7 cellular contexts compared by ENCODE assay signal in the genomic region with DNA sequence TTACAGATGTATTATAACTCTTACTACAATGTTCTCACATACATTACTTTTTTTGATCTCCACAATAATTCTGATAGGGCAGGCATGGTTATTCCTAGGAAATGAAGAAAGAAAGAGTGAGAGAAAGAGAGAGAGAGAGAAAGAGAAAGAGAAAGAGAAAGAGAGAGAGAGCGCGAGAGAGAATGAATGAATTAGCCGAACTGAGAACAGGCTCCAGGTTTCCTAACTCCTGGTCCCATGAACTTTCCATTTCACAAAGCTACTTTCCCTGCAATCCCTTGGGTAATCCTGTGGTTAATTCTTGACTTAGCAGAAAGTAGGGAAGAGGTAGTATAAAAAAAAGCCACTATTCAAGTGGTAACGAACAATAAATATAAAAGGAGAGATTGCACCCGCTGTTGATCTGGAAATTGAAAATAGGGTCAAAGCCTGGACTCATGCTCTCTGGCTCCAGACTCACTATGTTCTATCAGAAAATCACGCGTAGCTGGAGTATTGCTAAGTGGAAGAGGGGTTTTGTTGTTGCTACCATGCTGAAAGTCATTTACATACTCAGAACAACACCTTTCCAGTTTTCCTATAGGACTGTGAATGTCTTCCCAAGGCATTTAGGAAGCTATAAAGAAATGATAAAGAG.
"Had no signal": no experiment of that assay in that cellular context is flagged by ENCODE, and none has a peak within 500 bp of the region (broad histone marks: within the 10 kb centered on the region; RNA-seq: fewer than 3 reads in every experiment).

No MANE protein-coding gene starts in this region.

- H3K4me3 Mint-ChIP-seq: GM23338, IgD-negative memory B cell had no signal

- H3K4me3 ChIP-seq: GM23338, HAP-1 had no signal

- H3K9me3 ChIP-seq: HAP-1 had no signal

- H3K4me2 ChIP-seq: GM23338 had no signal

- H3K9me3 Mint-ChIP-seq: GM23338 had no signal

- H3K36me3 Mint-ChIP-seq: IgD-negative memory B cell had no signal

- H2AFZ ChIP-seq: GM23338 had no signal

- FAIRE-seq: H1, H54, HTR-8/SVneo had no signal

- ATAC-seq: GM23338, HCT116 had no signal

- H3K36me3 ChIP-seq: HAP-1 had no signal

- H3K27ac Mint-ChIP-seq: GM23338, IgD-negative memory B cell had no signal
